Comparison of ENCODE assay signal across 8 cellular contexts in genomic region chr2:95345415-95346235, GRCh38. TPM values are rescaled to one million over a fixed set of nuclear protein-coding genes. Genes with fewer than 3 reads are reported as not detected.
DNase-seq lines count a peak whose midpoint lies in the region; ATAC-seq, FAIRE-seq and TF ChIP-seq lines count a peak whose summit lies in the region.

No MANE protein-coding gene starts in this region.

- TF ChIP-seq CTCF in A549 (IDR thresholded peaks at IDR 0.05): peak; percentile 92

- peak overlapping the region; percentile 75 for H3K4me3 Mint-ChIP-seq in activated CD4-positive, alpha-beta memory T cell treated with anti-CD3 and anti-CD28 coated beads for 36 hours

- ATAC-seq in A549 (peak; percentile 82 to 97), GM18517 (IDR thresholded peaks at IDR 0.05; ENCODE audit: unreplicated experiment) (peak; percentile 52), HG03135 (IDR thresholded peaks at IDR 0.05; ENCODE audit: unreplicated experiment) (peak; percentile 72)

- no peaks in the 10 kb centered on the region for H3K4me1 Mint-ChIP-seq in activated CD4-positive, alpha-beta memory T cell treated with anti-CD3 and anti-CD28 coated beads for 36 hours (ENCODE audit: low read depth)

- POLR2A ChIA-PET in A549 (lab: Yijun Ruan, JAX): interaction anchor here (1.0 to 1.5 kb wide), 2 partner anchors 42 to 57 kb away, joined by 3 to 4 read pairs; partner anchors contain the start of gene FAHD2A
- POLR2A ChIA-PET in activated CD4-positive, alpha-beta memory T cell treated with anti-CD3 and anti-CD28 coated beads for 36 hours (lab: Charles Lee): no interaction called here

- peak; percentile 21; the same call in 1 of the 2 replicates for TF ChIP-seq POLR2A in A549 (IDR thresholded peaks at IDR 0.05; ENCODE audit: low read length)

- H3K4me1 ChIP-seq in A549: 0 out of 3 replicates have a peak, but pooled peaks cover 4% of the 10 kb centered on the region
- peaks cover 4% of the 10 kb centered on the region for H3K4me1 ChIP-seq in effector memory CD4-positive, alpha-beta T cell (ENCODE audit: control insufficient read depth, insufficient read depth, low read length, poor library complexity, severe bottlenecking)

- H3K4me2 ChIP-seq in A549: peak overlapping the region; percentile 96

- peak overlapping the region; percentile 62 for H3K4me3 ChIP-seq in A549
- peak overlapping the region; percentile 35 for H3K4me3 ChIP-seq in effector memory CD4-positive, alpha-beta T cell (ENCODE audit: insufficient read depth, low read depth, low read length, poor library complexity, severe bottlenecking)

- no peak for TF ChIP-seq EP300 in A549 (IDR thresholded peaks at IDR 0.05)

- intact Hi-C loops in activated CD4-positive, alpha-beta memory T cell treated with anti-CD3 and anti-CD28 coated beads for 36 hours (cut with micrococcal nuclease): loop anchor here (2.0 to 5.0 kb wide), 2 partner anchors 182 to 383 kb away; no protein-coding TSS in a partner anchor

- peak; percentile 80 to 88 for DNase-seq in A549 (ENCODE audit: low read depth in 1 of 2, low spot score in 1 of 2)
- peak; percentile 31 for DNase-seq in NCI-H510A treated with DMSO at 0.1 percent for 48 hours (lab: John Stamatoyannopoulos, UW)
- peak; percentile 74 for DNase-seq in activated CD4-positive, alpha-beta memory T cell treated with anti-CD3 and anti-CD28 coated beads for 36 hours
- peak in 1 of 3 donors; percentile 9 for DNase-seq in effector memory CD4-positive, alpha-beta T cell
- DNase-seq in medulla oblongata (ENCODE audit: extremely low spot score): peak; percentile 70
- DNase-seq in stimulated activated CD4-positive, alpha-beta T cell treated with anti-CD3 and anti-CD28 coated beads, TNF-alpha, amount 100 ng/mL, for 24 hours (ENCODE audit: low read depth in 3 of 3): peak; percentile 24 to 72 (median 32)

- CTCF ChIA-PET in A549 (lab: Yijun Ruan, JAX): interaction anchor here (0.6 to 2.5 kb wide), 38 partner anchors 9 to 497 kb away, joined by 3 to 27 read pairs (median 4); partner anchors contain the start of gene FAHD2A
- CTCF ChIA-PET in activated CD4-positive, alpha-beta memory T cell treated with anti-CD3 and anti-CD28 coated beads for 36 hours (lab: Charles Lee): interaction anchor here (0.7 to 2.4 kb wide), 17 partner anchors 9 to 389 kb away, joined by 3 to 13 read pairs (median 4); partner anchors contain the start of genes FAHD2A and MAL

- H3K9me3 ChIP-seq in A549: no peaks in the 10 kb centered on the region
- H3K9me3 ChIP-seq in effector memory CD4-positive, alpha-beta T cell (ENCODE audit: control insufficient read depth, low read length): no peaks in the 10 kb centered on the region

- H3K27me3 Mint-ChIP-seq in activated CD4-positive, alpha-beta memory T cell treated with anti-CD3 and anti-CD28 coated beads for 36 hours: peaks cover 43% of the 10 kb centered on the region

- under 1% methylated on average over 52 of the region's 75 CpGs for WGBS in A549 (ENCODE audit: missing lambda C conversion rate)

- no peak overlapping the region for H3K27ac Mint-ChIP-seq in activated CD4-positive, alpha-beta memory T cell treated with anti-CD3 and anti-CD28 coated beads for 36 hours

- peak; percentile 66 to 89 for TF ChIP-seq RAD21 in A549 (conservative IDR thresholded peaks at IDR 0.05 in 1 of 2, IDR thresholded peaks at IDR 0.05 in 1 of 2)

- peak overlapping the region; percentile 67 to 84 for H3K27ac ChIP-seq in A549
- H3K27ac ChIP-seq in effector memory CD4-positive, alpha-beta T cell (ENCODE audit: insufficient read depth, low read length, poor library complexity, severe bottlenecking): no peak overlapping the region

- H3K36me3 ChIP-seq in effector memory CD4-positive, alpha-beta T cell (ENCODE audit: control insufficient read depth, insufficient read depth, low read length): no peaks in the 10 kb centered on the region

- H3K9me3 Mint-ChIP-seq in activated CD4-positive, alpha-beta memory T cell treated with anti-CD3 and anti-CD28 coated beads for 36 hours: no peaks in the 10 kb centered on the region

- FAIRE-seq in A549 (lab: Jason Lieb, UNC): no peak

- H3K36me3 Mint-ChIP-seq in activated CD4-positive, alpha-beta memory T cell treated with anti-CD3 and anti-CD28 coated beads for 36 hours: no peaks in the 10 kb centered on the region

- peaks cover 15% of the 10 kb centered on the region for H3K27me3 ChIP-seq in effector memory CD4-positive, alpha-beta T cell (replicated peaks; ENCODE audit: control insufficient read depth, insufficient read depth, low read length, poor library complexity, severe bottlenecking)

TF ChIP-seq in A549, 52 proteins besides CTCF, POLR2A, EP300 and RAD21 (continues in another document):
- TF ChIP-seq KDM1A (IDR thresholded peaks at IDR 0.05; ENCODE audit: low read depth) (peak; percentile 61; the same call in 1 of the 2 replicates), ESRRA (IDR thresholded peaks at IDR 0.05; ENCODE audit: borderline replicate concordance, low read length) (peak; percentile 38; the same call in 1 of the 2 replicates), HES2 (IDR thresholded peaks at IDR 0.05) (no peak), CHD4 (IDR thresholded peaks at IDR 0.05; ENCODE audit: borderline replicate concordance) (no peak), ELK1 (IDR thresholded peaks at IDR 0.05; ENCODE audit: low read depth, low read length) (no peak), EHMT2 (IDR thresholded peaks at IDR 0.05; ENCODE audit: low read depth) (no peak), ZFP36 (IDR thresholded peaks at IDR 0.05; ENCODE audit: borderline replicate concordance, partially characterized antibody) (peak; percentile 58), NPAS2 (CRISPR knock-in tag; IDR thresholded peaks at IDR 0.05; ENCODE audit: borderline replicate concordance) (no peak), HOXB13 (CRISPR knock-in tag; IDR thresholded peaks at IDR 0.05; ENCODE audit: low read depth) (no peak), SMC3 (IDR thresholded peaks at IDR 0.05) (peak; percentile 82), MAFK (IDR thresholded peaks at IDR 0.05; ENCODE audit: partially characterized antibody) (no peak), ATOH8 (CRISPR knock-in tag; IDR thresholded peaks at IDR 0.05; ENCODE audit: low read depth) (no peak), FOSL2 (IDR thresholded peaks at IDR 0.05) (no peak), FOSL2 (CRISPR knock-in tag; IDR thresholded peaks at IDR 0.05) (no peak), JUN (IDR thresholded peaks at IDR 0.05) (0 out of 5 replicates have a peak, but pooled peaks of 1 of the 2 experiments have one; percentile 44), HMGXB4 (CRISPR knock-in tag; IDR thresholded peaks at IDR 0.05; ENCODE audit: borderline replicate concordance) (no peak), RCOR1 (IDR thresholded peaks at IDR 0.05; ENCODE audit: low read depth, low read length) (no peak)

RNA-seq across cellular contexts. Expression of gene KCNIP3, which starts 48.5 kb away (rescaled TPM):
- 0.13 and 0.25 TPM in 2 replicates for polyA plus RNA-seq in A549 (2011; rRNA removed)
- polyA plus RNA-seq in A549 (2012; cell fraction: cytosol; rRNA removed): 0.44 and 0.83 TPM in 2 replicates
- 1.9 and 2.6 TPM in 2 replicates for polyA plus RNA-seq in A549 (2012; cell fraction: nucleus; rRNA removed)
- polyA plus RNA-seq in A549 (2017; fragmentation: RNase III; extraction: RNeasy Plus Mini Kit Qiagen cat#74134 plus additional on column Dnase treatment): 0.70 to 0.94 TPM (median 0.84 TPM) in 3 replicates
- polyA minus RNA-seq in A549 (2011; rRNA and poly(A)+ RNA removed): 0.08 TPM in 1 of 2 replicates, not detected in the other
- not detected for total RNA-seq in activated CD4-positive, alpha-beta memory T cell treated with anti-CD3 and anti-CD28 coated beads for 36 hours

RNA-seq across cellular contexts. Expression of gene FAHD2A, which starts 56.9 kb away (rescaled TPM):
- polyA plus RNA-seq in A549 (2011; rRNA removed) (33.0 and 35.2 TPM in 2 replicates), A549 (2017; fragmentation: RNase III; extraction: RNeasy Plus Mini Kit Qiagen cat#74134 plus additional on column Dnase treatment) (25.8 to 30.6 TPM (median 28.1 TPM) in 3 replicates)
- 38.9 and 40.1 TPM in 2 replicates for polyA plus RNA-seq in A549 (2012; cell fraction: cytosol; rRNA removed)
- 61.7 and 65.6 TPM in 2 replicates for polyA plus RNA-seq in A549 (2012; cell fraction: nucleus; rRNA removed)
- polyA minus RNA-seq in A549 (2011; rRNA and poly(A)+ RNA removed): 45.1 and 49.6 TPM in 2 replicates
- 10 to 100 TPM; 42.8 to 43.9 TPM for total RNA-seq in activated CD4-positive, alpha-beta memory T cell treated with anti-CD3 and anti-CD28 coated beads for 36 hours
